10 cellular contexts compared by ENCODE assay signal in the genomic region with DNA sequence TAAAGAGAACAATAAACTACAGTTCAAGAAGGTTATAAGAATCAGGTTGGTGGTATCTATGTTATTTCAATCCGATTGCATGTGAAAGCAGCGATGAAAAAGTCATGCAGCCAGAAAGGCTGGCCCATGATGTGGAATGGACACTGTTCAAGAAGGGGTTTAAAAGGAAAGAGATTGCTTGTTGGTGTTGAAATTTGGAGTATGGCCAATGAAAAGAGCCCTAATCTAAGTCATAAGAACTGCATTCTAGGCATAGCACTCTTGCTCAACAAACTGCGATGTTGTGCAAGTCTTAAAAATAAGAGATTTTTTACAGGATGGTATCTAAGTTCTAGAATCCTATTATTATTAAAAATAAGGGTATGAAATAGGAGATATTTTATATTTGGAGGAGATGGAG.
A peak's percentile ranks its signal among the peaks of the same experiment; 100 is the strongest.
DNase-seq lines count a peak whose midpoint lies in the region; ATAC-seq and TF ChIP-seq lines count a peak whose summit lies in the region.
"Had no signal": no experiment of that assay in that cellular context is flagged by ENCODE, and none has a peak within 500 bp of the region (broad histone marks: within the 10 kb centered on the region; RNA-seq: fewer than 3 reads in every experiment).

No MANE protein-coding gene starts in this region.

- CTCF ChIA-PET in HEK293 (lab: Yijun Ruan, JAX): no interaction called here

- intact Hi-C loops in left ventricle myocardium inferior (cut with micrococcal nuclease): no loop called here

- no peaks in the 10 kb centered on the region for H3K27me3 ChIP-seq in left ventricle myocardium inferior (ENCODE audit: low read depth)

- no peaks in the 10 kb centered on the region for H3K9me3 ChIP-seq in HEK293 (ENCODE audit: control insufficient read depth, insufficient read depth, low read depth, low read length)
- no peaks in the 10 kb centered on the region for H3K9me3 ChIP-seq in left ventricle myocardium inferior (replicated peaks)

- H3K27ac ChIP-seq in HEK293 (ENCODE audit: extremely low read depth, low read depth, low read length): no peak overlapping the region
- peak overlapping the region; percentile 66 for H3K27ac ChIP-seq in left ventricle myocardium inferior (replicated peaks)
- H3K27ac ChIP-seq: KMS-11 had no signal

- ATAC-seq in GM21576 (IDR thresholded peaks at IDR 0.05; ENCODE audit: unreplicated experiment): no peak

- POLR2A ChIA-PET in HEK293 (lab: Yijun Ruan, JAX): no interaction called here

- H3K36me3 ChIP-seq in HEK293 (ENCODE audit: control insufficient read depth in 2 of 2, insufficient read depth in 1 of 2, low read length in 2 of 2) (no peaks in the 10 kb centered on the region), left ventricle myocardium inferior (no peaks in the 10 kb centered on the region)

- H3K4me1 ChIP-seq in HEK293 (ENCODE audit: control insufficient read depth, insufficient read depth, low read length) (no peaks in the 10 kb centered on the region), left ventricle myocardium inferior (peaks cover 14% of the 10 kb centered on the region)

- TF ChIP-seq CTCF in HEK293 (tag by site-specific recombination; IDR thresholded peaks at IDR 0.05) (no peak), left ventricle myocardium inferior (IDR thresholded peaks at IDR 0.05; ENCODE audit: borderline replicate concordance) (no peak)

- DNase-seq in amniotic epithelial cell (ENCODE audit: low read depth) (peak; percentile 99), left ventricle myocardium inferior (no peak), smooth muscle cell of the brain vasculature (ENCODE audit: low read depth, low spot score) (peak; percentile 31), iPS-NIHi7 (ENCODE audit: extremely low spot score) (no peak), kidney glomerular epithelial cell (lab: John Stamatoyannopoulos, UW) (no peak)
- DNase-seq in stimulated activated CD4-positive, alpha-beta T cell treated with anti-CD3 and anti-CD28 coated beads, Interleukin-15, amount 100 ng/mL, for 24 hours: no peak

- H3K4me3 ChIP-seq in HEK293 (ENCODE audit: low read depth, low read length) (no peak overlapping the region), left ventricle myocardium inferior (no peak overlapping the region)
- H3K4me3 ChIP-seq: skin epidermis had no signal

TF ChIP-seq in HEK293, 187 proteins besides CTCF, POLR2A, EP300 and RAD21:
- TF ChIP-seq, protein P1, sequence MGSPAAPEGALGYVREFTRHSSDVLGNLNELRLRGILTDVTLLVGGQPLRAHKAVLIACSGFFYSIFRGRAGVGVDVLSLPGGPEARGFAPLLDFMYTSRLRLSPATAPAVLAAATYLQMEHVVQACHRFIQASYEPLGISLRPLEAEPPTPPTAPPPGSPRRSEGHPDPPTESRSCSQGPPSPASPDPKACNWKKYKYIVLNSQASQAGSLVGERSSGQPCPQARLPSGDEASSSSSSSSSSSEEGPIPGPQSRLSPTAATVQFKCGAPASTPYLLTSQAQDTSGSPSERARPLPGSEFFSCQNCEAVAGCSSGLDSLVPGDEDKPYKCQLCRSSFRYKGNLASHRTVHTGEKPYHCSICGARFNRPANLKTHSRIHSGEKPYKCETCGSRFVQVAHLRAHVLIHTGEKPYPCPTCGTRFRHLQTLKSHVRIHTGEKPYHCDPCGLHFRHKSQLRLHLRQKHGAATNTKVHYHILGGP (tag by site-specific recombination; IDR thresholded peaks at IDR 0.05): peak; percentile 10; the same call in 1 of the 2 replicates
- TF ChIP-seq ZNF121 (tag by site-specific recombination; IDR thresholded peaks at IDR 0.05): no peak

Comparison
In these comparisons a context has a peak if more than half of its experiments do, and no peak if none do; other contexts are left out.
1. DNase-seq: peak in amniotic epithelial cell (single experiment) and smooth muscle cell of the brain vasculature (single experiment); none in left ventricle myocardium inferior (single experiment), stimulated activated CD4-positive, alpha-beta T cell treated with anti-CD3 and anti-CD28 coated beads, Interleukin-15, amount 100 ng/mL, for 24 hours (single experiment), iPS-NIHi7 (single experiment) and kidney glomerular epithelial cell (single experiment).